Comparison of ENCODE assay signal across 15 cellular contexts in genomic region chr1:3472906-3473305, GRCh38. TPM values are rescaled to one million over a fixed set of nuclear protein-coding genes. Genes with fewer than 3 reads are reported as not detected.
"Had no signal": no experiment of that assay in that cellular context is flagged by ENCODE, and none has a peak within 500 bp of the region (broad histone marks: within the 10 kb centered on the region; RNA-seq: fewer than 3 reads in every experiment).

No MANE protein-coding gene starts in this region.

- H3K36me3 ChIP-seq: adrenal gland, gastrocnemius medialis, heart right ventricle, left lung, sigmoid colon had no signal

- DNase-seq: activated CD4-positive, alpha-beta memory T cell treated with anti-CD3 and anti-CD28 coated beads, Interleukin-2, amount 10 ng/mL, durations not matched to agents 7 days and 5 days; activated naive CD4-positive, alpha-beta T cell treated with anti-CD3 and anti-CD28 coated beads, Interleukin-2, amount 50 U/mL, for 16 hours; activated T-cell treated with anti-CD3 and anti-CD28 coated beads, Interleukin-2, amount 50 U/mL, for 24 hours; effector CD8-positive, alpha-beta T cell; gastrocnemius medialis; islet precursor cell; natural killer cell; sigmoid colon; stimulated activated CD4-positive, alpha-beta T cell treated with anti-CD3 and anti-CD28 coated beads, Interleukin-1b, Interleukin-23, amount 100 ng/mL, for 48 hours; WERI-Rb-1 had no signal

- FAIRE-seq: urothelium cell line had no signal

- H3K27me3 ChIP-seq: adrenal gland, gastrocnemius medialis, heart right ventricle, left lung had no signal

- H3K27ac ChIP-seq: adrenal gland, gastrocnemius medialis, heart right ventricle, left lung, sigmoid colon had no signal

- H3K4me1 ChIP-seq: adrenal gland, gastrocnemius medialis had no signal

- H3K4me3 ChIP-seq: adrenal gland, gastrocnemius medialis, heart right ventricle, left lung, sigmoid colon had no signal

- ATAC-seq: gastrocnemius medialis; left lung; natural killer cell; stimulated activated effector memory CD8-positive, alpha-beta T cell treated with anti-CD3 and anti-CD28 coated beads, Interleukin-12 subunit alpha, Interleukin-12 subunit beta, amount 100 ng/mL, for 72 hours had no signal

- H3K9me3 ChIP-seq: adrenal gland, gastrocnemius medialis, heart right ventricle, left lung, sigmoid colon had no signal

RNA-seq across cellular contexts. Expression of gene ARHGEF16, which starts 18.4 kb away (rescaled TPM):
- total RNA-seq: activated CD4-positive, alpha-beta memory T cell treated with anti-CD3 and anti-CD28 coated beads, Interleukin-2, amount 10 ng/mL, durations not matched to agents 7 days and 5 days; natural killer cell had no signal
